Comparison of ENCODE assay signal across 15 cellular contexts in the genomic region with DNA sequence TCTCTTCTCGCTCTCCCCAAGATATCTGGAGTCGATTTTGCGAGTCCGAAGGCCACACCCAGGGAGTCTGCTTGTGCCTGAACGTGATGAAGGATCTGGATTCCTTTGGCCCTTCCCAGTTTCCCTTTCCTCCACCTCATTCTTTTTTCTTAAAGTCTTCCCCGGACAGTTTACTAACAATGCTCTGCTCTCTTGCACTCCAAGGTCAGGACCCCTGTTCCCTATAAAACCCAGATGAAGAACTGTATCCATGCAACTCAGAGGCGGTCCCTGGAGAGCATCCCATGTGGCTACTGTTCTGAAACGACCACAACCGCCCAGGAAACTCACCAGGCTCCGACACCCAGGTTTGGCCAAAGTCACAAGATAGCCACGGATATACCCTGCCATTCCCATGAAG.
DNase-seq lines count a peak whose midpoint lies in the region; ATAC-seq and TF ChIP-seq lines count a peak whose summit lies in the region.
"Had no signal": no experiment of that assay in that cellular context is flagged by ENCODE, and none has a peak within 500 bp of the region (broad histone marks: within the 10 kb centered on the region; RNA-seq: fewer than 3 reads in every experiment).

No MANE protein-coding gene starts in this region.

- H3K9me2 ChIP-seq in hepatocyte (replicated peaks; ENCODE audit: insufficient read depth), result no peaks in the 10 kb centered on the region

- H3K4me1 ChIP-seq in hepatocyte (ENCODE audit: insufficient read depth), result peaks cover 30% of the 10 kb centered on the region
- H3K4me1 ChIP-seq in skeletal muscle satellite cell (ENCODE audit: control insufficient read depth, insufficient read depth, low read length), result peaks cover 34% of the 10 kb centered on the region

- H3K9ac ChIP-seq in skeletal muscle satellite cell (ENCODE audit: low read depth, low read length), result peak overlapping the region; percentile 64

- TF ChIP-seq CTCF in coronary artery (IDR thresholded peaks at IDR 0.05) (no peak), hepatocyte (IDR thresholded peaks at IDR 0.05; ENCODE audit: poor library complexity) (no peak)

- H2AFZ ChIP-seq in hepatocyte, result no peak overlapping the region

- DNase-seq in AG20443 (ENCODE audit: low spot score), result peak; percentile 39
- DNase-seq in coronary artery (ENCODE audit: low spot score), result no peak
- no peak for DNase-seq in hepatocyte (ENCODE audit: low spot score)
- DNase-seq in effector CD8-positive, alpha-beta T cell (lab: John Stamatoyannopoulos, UW), result no peak
- DNase-seq in activated CD8-positive, alpha-beta memory T cell treated with anti-CD3 and anti-CD28 coated beads for 24 hours, result no peak
- DNase-seq: activated CD4-positive, alpha-beta T cell treated with anti-CD3 and anti-CD28 coated beads, Interleukin-2, amount 50 U/mL, for 1 hour; activated T-cell treated with anti-CD3 and anti-CD28 coated beads, Interleukin-2, amount 50 U/mL, for 48 hours; DMS79 treated with DMSO at 0.1 percent for 48 hours; NCI-H1436 treated with DMSO at 0.1 percent for 48 hours; T-helper 2 cell had no signal

- H3K9me3 ChIP-seq in hepatocyte (ENCODE audit: low read depth) (no peaks in the 10 kb centered on the region), skeletal muscle satellite cell (replicated peaks; ENCODE audit: low read length) (no peaks in the 10 kb centered on the region)

- H3K79me2 ChIP-seq in hepatocyte, result no peaks in the 10 kb centered on the region

- ATAC-seq in GM21576 (IDR thresholded peaks at IDR 0.05; ENCODE audit: unreplicated experiment) (no peak), HG02938 (IDR thresholded peaks at IDR 0.05; ENCODE audit: unreplicated experiment) (no peak)
- ATAC-seq: K562, Panc1 had no signal

- no peaks in the 10 kb centered on the region for H4K20me1 ChIP-seq in hepatocyte (ENCODE audit: insufficient read depth, poor library complexity, severe bottlenecking)

- no peaks in the 10 kb centered on the region for H3K27me3 ChIP-seq in hepatocyte
- no peaks in the 10 kb centered on the region for H3K27me3 ChIP-seq in skeletal muscle satellite cell (ENCODE audit: control insufficient read depth, insufficient read depth, low read length)

- H3K4me3 ChIP-seq in coronary artery (peak overlapping the region; percentile 51), hepatocyte (no peak overlapping the region), skeletal muscle satellite cell (ENCODE audit: low read length) (peak overlapping the region; percentile 29)
- H3K4me3 ChIP-seq: K562 had no signal

- H3K36me3 ChIP-seq in hepatocyte (replicated peaks; ENCODE audit: insufficient read depth, low read depth) (no peaks in the 10 kb centered on the region), skeletal muscle satellite cell (ENCODE audit: insufficient read depth, low read length) (no peaks in the 10 kb centered on the region)

- WGBS in hepatocyte (ENCODE audit: low lambda C conversion rate, missing lambda C conversion rate), result 49% methylated on average over 11 of the region's 11 CpGs

- peak overlapping the region; percentile 86 to 91 for H3K27ac ChIP-seq in coronary artery
- peak overlapping the region; percentile 94 for H3K27ac ChIP-seq in hepatocyte

- H3K4me2 ChIP-seq in hepatocyte, result peak overlapping the region; percentile 63
- H3K4me2 ChIP-seq in skeletal muscle satellite cell (ENCODE audit: low read length), result peak overlapping the region; percentile 74
